8 cellular contexts compared by ENCODE assay signal in the genomic region with DNA sequence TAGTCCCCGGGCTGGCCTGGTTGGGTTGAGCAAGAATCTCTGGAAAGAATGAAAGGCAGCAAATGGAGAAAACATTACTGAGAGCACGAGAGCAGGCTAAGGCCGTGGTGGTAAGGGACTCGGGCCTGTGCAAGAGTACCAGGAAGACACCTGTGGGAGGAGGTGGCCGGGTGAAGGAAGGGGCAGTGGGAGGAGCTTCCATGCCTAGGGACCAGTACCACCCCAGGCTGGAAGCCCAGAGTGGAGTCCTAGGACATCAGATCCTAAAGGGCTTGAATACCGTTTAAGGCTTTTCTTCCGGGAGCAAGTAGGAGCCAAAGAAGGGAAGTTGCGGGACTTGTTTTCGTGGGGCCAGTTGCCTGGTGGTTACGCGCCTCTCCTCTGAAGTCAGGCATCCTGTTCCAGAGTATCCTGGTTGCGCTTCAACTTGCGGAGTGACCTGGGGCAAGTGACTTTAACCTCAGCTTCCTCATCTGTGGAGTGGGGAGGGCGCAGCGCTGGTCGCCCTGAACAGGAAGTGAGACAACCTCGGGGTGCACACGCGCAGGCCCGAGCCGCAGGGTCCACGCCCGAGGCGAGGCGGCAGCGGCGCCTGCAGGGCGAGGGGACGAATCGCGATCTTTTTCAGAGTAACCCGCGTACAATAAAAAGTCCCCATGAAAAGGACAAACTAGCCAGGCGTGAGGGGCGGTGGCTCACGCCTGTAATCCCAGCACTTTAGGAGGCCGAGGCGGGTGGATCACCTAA. TPM values are rescaled to one million over a fixed set of nuclear protein-coding genes. Genes with fewer than 3 reads are reported as not detected.
DNase-seq lines count a peak whose midpoint lies in the region; ATAC-seq and TF ChIP-seq lines count a peak whose summit lies in the region.

No MANE protein-coding gene starts in this region.

- peaks cover 37% of the 10 kb centered on the region for H3K79me2 ChIP-seq in hepatocyte

- H3K4me3 Mint-ChIP-seq in T-helper 17 cell = peak overlapping the region; percentile 98

- H3K4me1 ChIP-seq in hepatocyte (ENCODE audit: insufficient read depth) = peaks cover 18% of the 10 kb centered on the region

- peak overlapping the region; percentile 91 for H3K27ac ChIP-seq in hepatocyte

- WGBS in hepatocyte (ENCODE audit: low lambda C conversion rate, missing lambda C conversion rate) = 12% methylated on average over 38 of the region's 38 CpGs

- H3K4me1 Mint-ChIP-seq in T-helper 17 cell = peaks cover 24% of the 10 kb centered on the region

- peak overlapping the region; percentile 87 for H3K4me2 ChIP-seq in hepatocyte

- TF ChIP-seq CTCF in GM12873 (IDR thresholded peaks at IDR 0.05; ENCODE audit: insufficient read depth, low read depth, low read length, missing control alignments) (peak; percentile 88), hepatocyte (IDR thresholded peaks at IDR 0.05; ENCODE audit: poor library complexity) (peak; percentile 76)

- no peaks in the 10 kb centered on the region for H3K27me3 Mint-ChIP-seq in T-helper 17 cell

- peak overlapping the region; percentile 66 for H2AFZ ChIP-seq in hepatocyte

- H3K27ac Mint-ChIP-seq in T-helper 17 cell = peak overlapping the region; percentile 97

- H3K27me3 ChIP-seq in hepatocyte = no peaks in the 10 kb centered on the region

- no peaks in the 10 kb centered on the region for H3K9me2 ChIP-seq in hepatocyte (replicated peaks; ENCODE audit: insufficient read depth)

- ATAC-seq in HG02610 (IDR thresholded peaks at IDR 0.05; ENCODE audit: unreplicated experiment) = peak; percentile 59
- peak; percentile 72 for ATAC-seq in T-helper 17 cell
- no peak for ATAC-seq in HG03039 (IDR thresholded peaks at IDR 0.05; ENCODE audit: unreplicated experiment)

- H3K36me3 ChIP-seq in hepatocyte (replicated peaks; ENCODE audit: insufficient read depth, low read depth) = no peaks in the 10 kb centered on the region

- H3K36me3 Mint-ChIP-seq in T-helper 17 cell (ENCODE audit: low read depth) = no peaks in the 10 kb centered on the region

- H3K9me3 ChIP-seq in T-helper 17 cell (ENCODE audit: control insufficient read depth, low read length, poor library complexity, severe bottlenecking) = no peaks in the 10 kb centered on the region
- no peaks in the 10 kb centered on the region for H3K9me3 ChIP-seq in hepatocyte (ENCODE audit: low read depth)

- peaks cover 10% of the 10 kb centered on the region for H4K20me1 ChIP-seq in hepatocyte (ENCODE audit: insufficient read depth, poor library complexity, severe bottlenecking)

- peak overlapping the region; percentile 41 for H3K4me3 ChIP-seq in hepatocyte

- peak; percentile 62 for DNase-seq in NCI-H128 (lab: John Stamatoyannopoulos, UW; ENCODE audit: unreplicated experiment)
- peak; percentile 57 to 71 (median 64) for DNase-seq in T-helper 17 cell
- DNase-seq in anterior cingulate cortex (lab: John Stamatoyannopoulos, UW) = peak in 53 of 58 donors; percentile 9 to 81 (median 50)
- peak; percentile 92 for DNase-seq in hepatocyte (ENCODE audit: low spot score)
- DNase-seq in retina = peak; percentile 82

RNA-seq across cellular contexts. Expression of a gene that starts 1.1 kb away (rescaled TPM):
- total RNA-seq in T-helper 17 cell (10 to 100 TPM; 26.9 to 29.9 TPM), hepatocyte (83.2 and 86.2 TPM in 2 replicates)
- 93.8 and 98.1 TPM in 2 replicates for polyA plus RNA-seq in hepatocyte

RNA-seq across cellular contexts. Expression of a gene that starts 2.7 kb away (rescaled TPM):
- total RNA-seq in T-helper 17 cell = not detected
- not detected in 2 replicates for total RNA-seq in hepatocyte
- 0.68 and 0.95 TPM in 2 replicates for polyA plus RNA-seq in hepatocyte

RNA-seq across cellular contexts. Expression of a gene that starts 31.0 kb away (rescaled TPM):
- total RNA-seq in T-helper 17 cell (10 to 100 TPM; 35.7 to 39.0 TPM), hepatocyte (34.0 and 39.6 TPM in 2 replicates)
- polyA plus RNA-seq in hepatocyte = 6.6 and 10.2 TPM in 2 replicates

RNA-seq across cellular contexts. Expression of a gene that starts 32.9 kb away (rescaled TPM):
- total RNA-seq in T-helper 17 cell = under 1 TPM; 0.21 to 0.72 TPM
- 4.0 and 5.2 TPM in 2 replicates for total RNA-seq in hepatocyte
- polyA plus RNA-seq in hepatocyte = 2.0 and 3.2 TPM in 2 replicates
